In genomic region chr1:235613617-235614016, GRCh38 we compare ENCODE assay signal across 19 cellular contexts. TPM values are rescaled to one million over a fixed set of nuclear protein-coding genes. Genes with fewer than 3 reads are reported as not detected.
DNase-seq lines count a peak whose midpoint lies in the region; ATAC-seq and TF ChIP-seq lines count a peak whose summit lies in the region.
"Had no signal": no experiment of that assay in that cellular context is flagged by ENCODE, and none has a peak within 500 bp of the region (broad histone marks: within the 10 kb centered on the region; RNA-seq: fewer than 3 reads in every experiment).

No MANE protein-coding gene starts in this region.

- H3K27ac ChIP-seq in mammary epithelial cell (ENCODE audit: insufficient read depth, low read depth, low read length) = no peak overlapping the region
- peak overlapping the region; percentile 69 to 70 for H3K27ac ChIP-seq in mucosa of rectum (ENCODE audit: low read depth in 2 of 2, low read length in 2 of 2)
- H3K27ac ChIP-seq: A549, C4-2B, GM23248, HL-60 had no signal

- H4K20me1 ChIP-seq in mammary epithelial cell (ENCODE audit: insufficient read depth, low read length) = no peaks in the 10 kb centered on the region

- H3K36me3 ChIP-seq in mammary epithelial cell (ENCODE audit: insufficient read depth, low read length) (no peaks in the 10 kb centered on the region), mucosa of rectum (ENCODE audit: control insufficient read depth in 2 of 2, insufficient read depth in 2 of 2, low read length in 2 of 2) (no peaks in the 10 kb centered on the region)

- POLR2A ChIA-PET in activated CD4-positive, alpha-beta T cell treated with anti-CD3 and anti-CD28 coated beads, Interleukin-2, amount 10 ng/mL, durations not matched to agents 7 days and 5 days (lab: Charles Lee) = no interaction called here

- H3K4me2 ChIP-seq in mammary epithelial cell (ENCODE audit: insufficient read depth, low read depth, low read length) = no peak overlapping the region
- H3K4me2 ChIP-seq: A549 had no signal

- dilution Hi-C loops in mammary epithelial cell (cut with HindIII; ENCODE audit: low sequenced_read_pairs) = no loop called here

- H3K4me3 Mint-ChIP-seq in activated CD4-positive, alpha-beta T cell treated with anti-CD3 and anti-CD28 coated beads, Interleukin-2, amount 10 ng/mL, durations not matched to agents 7 days and 5 days = no peak overlapping the region
- H3K4me3 Mint-ChIP-seq: CD4-positive, alpha-beta memory T cell had no signal

- H3K4me1 Mint-ChIP-seq in activated CD4-positive, alpha-beta T cell treated with anti-CD3 and anti-CD28 coated beads, Interleukin-2, amount 10 ng/mL, durations not matched to agents 7 days and 5 days = no peaks in the 10 kb centered on the region
- H3K4me1 Mint-ChIP-seq: CD4-positive, alpha-beta memory T cell had no signal

- no peak overlapping the region for H3K4me3 ChIP-seq in mammary epithelial cell (replicated peaks in 1 of 3; ENCODE audit: insufficient read depth in 1 of 3, low read depth in 2 of 3, low read length in 3 of 3)
- no peak overlapping the region for H3K4me3 ChIP-seq in mucosa of rectum (ENCODE audit: low read length in 2 of 2)
- H3K4me3 ChIP-seq: A549, GM23248 had no signal

- H3K9me3 ChIP-seq in mammary epithelial cell (replicated peaks; ENCODE audit: insufficient read depth, low read length) (no peaks in the 10 kb centered on the region), mucosa of rectum (ENCODE audit: control insufficient read depth in 2 of 2, low read length in 2 of 2) (no peaks in the 10 kb centered on the region)
- H3K9me3 ChIP-seq: A549, BE2C had no signal

- DNase-seq in HT1080 (ENCODE audit: low read depth) = peak; percentile 39
- DNase-seq in mammary epithelial cell = peak; percentile 64
- DNase-seq in germinal center (ENCODE audit: low spot score) = no peak
- no peak for DNase-seq in EL
- DNase-seq in activated CD4-positive, alpha-beta T cell treated with anti-CD3 and anti-CD28 coated beads, Interleukin-2, amount 10 ng/mL, durations not matched to agents 7 days and 5 days = no peak
- DNase-seq in NCI-H510A treated with DMSO at 0.1 percent for 48 hours (lab: John Stamatoyannopoulos, UW) = no peak
- DNase-seq: BE2C; CD4-positive, alpha-beta memory T cell; DMS153; DMS79 treated with DMSO at 0.1 percent for 48 hours; GF-D8; GM23248; H7; IMR-90 had no signal

- in situ Hi-C loops in mammary epithelial cell (cut with MboI; ENCODE audit: low sequenced_read_pairs in 2 of 2) = no loop called here

- TF ChIP-seq CTCF in mammary epithelial cell (conservative IDR thresholded peaks at IDR 0.05 in 1 of 2, IDR thresholded peaks at IDR 0.05 in 1 of 2; ENCODE audit: extremely low read depth in 1 of 2, insufficient read depth in 1 of 2, low read depth in 1 of 2, low read length in 2 of 2) = no peak

- CTCF ChIA-PET in mammary epithelial cell (lab: Charles Lee; ENCODE audit: low non-redundant PET) = interaction anchor here (0.6 kb wide), 1 partner anchor 12 kb away, joined by 3 read pairs; no protein-coding TSS in a partner anchor
- CTCF ChIA-PET in activated CD4-positive, alpha-beta T cell treated with anti-CD3 and anti-CD28 coated beads, Interleukin-2, amount 10 ng/mL, durations not matched to agents 7 days and 5 days (lab: Charles Lee) = interaction anchor here (0.9 to 1.9 kb wide), 3 partner anchors 8 to 39 kb away, joined by 3 to 8 read pairs (median 4); no protein-coding TSS in a partner anchor

- ATAC-seq in esophagus mucosa = peak; percentile 73

- no peaks in the 10 kb centered on the region for H3K79me2 ChIP-seq in mammary epithelial cell (ENCODE audit: insufficient read depth, low read length)

- intact Hi-C loops in mammary epithelial cell (cut with micrococcal nuclease) = no loop called here

- no peak overlapping the region for H3K27ac Mint-ChIP-seq in activated CD4-positive, alpha-beta T cell treated with anti-CD3 and anti-CD28 coated beads, Interleukin-2, amount 10 ng/mL, durations not matched to agents 7 days and 5 days
- H3K27ac Mint-ChIP-seq: CD4-positive, alpha-beta memory T cell had no signal

- H3K27me3 ChIP-seq in mammary epithelial cell (ENCODE audit: insufficient read depth, low read length) (no peaks in the 10 kb centered on the region), mucosa of rectum (ENCODE audit: control insufficient read depth in 2 of 2, insufficient read depth in 2 of 2, low read length in 2 of 2) (no peaks in the 10 kb centered on the region)
- H3K27me3 ChIP-seq: BE2C had no signal

- peaks cover 6% of the 10 kb centered on the region for H3K27me3 Mint-ChIP-seq in activated CD4-positive, alpha-beta T cell treated with anti-CD3 and anti-CD28 coated beads, Interleukin-2, amount 10 ng/mL, durations not matched to agents 7 days and 5 days
- H3K27me3 Mint-ChIP-seq: CD4-positive, alpha-beta memory T cell had no signal

- no peaks in the 10 kb centered on the region for H3K36me3 Mint-ChIP-seq in activated CD4-positive, alpha-beta T cell treated with anti-CD3 and anti-CD28 coated beads, Interleukin-2, amount 10 ng/mL, durations not matched to agents 7 days and 5 days (ENCODE audit: low read depth)
- H3K36me3 Mint-ChIP-seq: CD4-positive, alpha-beta memory T cell had no signal

- H3K9me3 Mint-ChIP-seq in activated CD4-positive, alpha-beta T cell treated with anti-CD3 and anti-CD28 coated beads, Interleukin-2, amount 10 ng/mL, durations not matched to agents 7 days and 5 days = no peaks in the 10 kb centered on the region
- H3K9me3 Mint-ChIP-seq: CD4-positive, alpha-beta memory T cell had no signal

- H3K4me1 ChIP-seq in mammary epithelial cell (ENCODE audit: insufficient read depth, low read length) (peaks cover 11% of the 10 kb centered on the region), mucosa of rectum (ENCODE audit: control insufficient read depth in 2 of 2, insufficient read depth in 2 of 2, low read length in 2 of 2) (peaks cover 3 to 9% of the 10 kb centered on the region in 2 donors)
- H3K4me1 ChIP-seq: BE2C had no signal

- 32% methylated on average over 3 of the region's 3 CpGs for WGBS in mammary epithelial cell (ENCODE audit: low coverage, missing lambda C conversion rate)

- H3K9ac ChIP-seq in mammary epithelial cell (ENCODE audit: insufficient read depth, low read length) (no peak overlapping the region), mucosa of rectum (ENCODE audit: low read depth in 1 of 2, low read length in 2 of 2) (no peak overlapping the region)
- H3K9ac ChIP-seq: GM23248 had no signal

- BruUV-seq in mammary epithelial cell (replicated peaks; lab: Mats Ljungman, UMichigan) = no TSS peak

- no peak overlapping the region for H2AFZ ChIP-seq in mammary epithelial cell (ENCODE audit: low read depth, low read length)
- H2AFZ ChIP-seq: GM23248 had no signal

RNA-seq across cellular contexts. Expression of gene GNG4, which starts 36.0 kb away (rescaled TPM):
- 2.0 and 2.9 TPM in 2 replicates for total RNA-seq in HT1080 (2014; rRNA removed; shearing (Covaris generic))
- 6.6 and 7.1 TPM in 2 replicates for polyA plus RNA-seq in HT1080 (2015; cell fraction: cytosol; rRNA removed)
- polyA plus RNA-seq in HT1080 (2015; cell fraction: nucleus; rRNA removed) = 1.1 and 1.4 TPM in 2 replicates
- under 1 TPM in 1 of 2 donors, not detected in 1; 0.68 TPM for total RNA-seq in mammary epithelial cell
- 0.25 TPM for polyA plus RNA-seq in mammary epithelial cell
- 5.8 TPM for polyA minus RNA-seq in mammary epithelial cell
- total RNA-seq in esophagus mucosa = 7.2 TPM
- total RNA-seq in activated CD4-positive, alpha-beta T cell treated with anti-CD3 and anti-CD28 coated beads, Interleukin-2, amount 10 ng/mL, durations not matched to agents 7 days and 5 days = under 1 TPM; 0.37 to 0.42 TPM
- polyA plus RNA-seq: CD4-positive, alpha-beta memory T cell had no signal

Comparison
In these comparisons a context has a peak if more than half of its experiments do, and no peak if none do; other contexts are left out.
1. DNase-seq: peak in HT1080 (single experiment) and mammary epithelial cell (single experiment); none in germinal center (single experiment), EL (single experiment), activated CD4-positive, alpha-beta T cell treated with anti-CD3 and anti-CD28 coated beads, Interleukin-2, amount 10 ng/mL, durations not matched to agents 7 days and 5 days (single experiment) and NCI-H510A treated with DMSO at 0.1 percent for 48 hours (single experiment).